Comparison of ENCODE assay signal across 8 cellular contexts in the genomic region with DNA sequence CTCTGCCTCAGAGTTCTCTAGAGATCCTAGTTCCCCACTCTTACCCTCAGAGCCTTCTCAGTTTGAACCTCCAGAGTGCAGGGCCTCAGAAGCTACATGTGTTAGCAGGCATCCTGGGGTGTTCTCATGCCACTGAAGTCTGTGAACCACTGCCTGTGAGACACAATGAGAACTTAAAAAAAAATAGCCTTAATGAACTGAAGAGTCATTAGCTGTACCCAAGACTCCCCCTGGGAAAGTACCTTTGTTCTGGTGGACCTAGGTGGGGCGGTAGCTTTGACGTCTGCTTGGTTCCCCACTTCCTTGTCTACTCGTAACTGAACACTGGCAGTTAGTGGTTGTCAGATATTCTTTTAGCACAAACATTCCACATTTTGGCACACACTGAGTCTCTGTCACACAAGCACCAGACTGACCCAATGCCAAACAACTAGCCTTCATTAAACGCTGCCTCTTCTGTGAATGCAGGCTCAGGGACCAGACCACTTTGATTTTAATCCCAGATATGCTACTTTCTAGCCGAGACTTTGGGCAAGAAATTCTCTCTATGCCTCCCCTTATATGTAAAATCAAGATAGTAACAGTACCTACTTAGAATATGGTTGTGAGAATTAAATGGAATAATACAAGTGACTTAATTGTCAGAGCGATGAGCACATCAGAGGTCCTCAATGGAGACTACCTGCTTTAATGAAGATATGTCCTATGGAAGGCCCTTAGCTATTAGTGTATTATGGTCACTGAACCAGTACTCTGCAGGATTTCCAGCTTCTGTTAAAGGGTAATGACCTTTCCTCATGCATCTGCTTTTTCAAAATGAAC.
DNase-seq lines count a peak whose midpoint lies in the region; ATAC-seq and TF ChIP-seq lines count a peak whose summit lies in the region.

No MANE protein-coding gene starts in this region.

- H3K27me3 ChIP-seq in mucosa of rectum (ENCODE audit: control insufficient read depth in 2 of 2, insufficient read depth in 2 of 2, low read length in 2 of 2) (no peaks in the 10 kb centered on the region), H7 (ENCODE audit: control insufficient read depth, insufficient read depth, low read length) (no peaks in the 10 kb centered on the region), PC-9 (ENCODE audit: insufficient read depth, low read depth) (no peaks in the 10 kb centered on the region)

- peak overlapping the region; percentile 44 to 56 for H3K27ac ChIP-seq in mucosa of rectum (ENCODE audit: low read depth in 2 of 2, low read length in 2 of 2)
- no peak overlapping the region for H3K27ac ChIP-seq in PC-9

- H3K9ac ChIP-seq in mucosa of rectum (ENCODE audit: low read depth in 1 of 2, low read length in 2 of 2), result no peak overlapping the region

- no peaks in the 10 kb centered on the region for H3K79me2 ChIP-seq in PC-9 (ENCODE audit: low read depth)

- no peaks in the 10 kb centered on the region for H3K9me2 ChIP-seq in PC-9 (ENCODE audit: insufficient read depth)

- BruUV-seq in PC-9 (replicated peaks; lab: Mats Ljungman, UMichigan), result no TSS peak

- ATAC-seq in GM18861 (IDR thresholded peaks at IDR 0.05; ENCODE audit: unreplicated experiment), result peak; percentile 79
- ATAC-seq in GM21737 (IDR thresholded peaks at IDR 0.05; ENCODE audit: unreplicated experiment), result peak; percentile 84

- H2AFZ ChIP-seq in PC-9, result no peak overlapping the region

- no peaks in the 10 kb centered on the region for H4K20me1 ChIP-seq in PC-9 (ENCODE audit: insufficient read depth)

- POLR2A ChIA-PET in PC-9 (lab: Charles Lee; ENCODE audit: unreplicated experiment), result no interaction called here

- H3K4me2 ChIP-seq in PC-9, result no peak overlapping the region

- H3K9me3 ChIP-seq in mucosa of rectum (ENCODE audit: control insufficient read depth in 2 of 2, low read length in 2 of 2) (no peaks in the 10 kb centered on the region), PC-9 (ENCODE audit: insufficient read depth, low read depth) (no peaks in the 10 kb centered on the region)

- H3F3A ChIP-seq in PC-9 (ENCODE audit: insufficient read depth, low read depth), result no peaks in the 10 kb centered on the region

- no peaks in the 10 kb centered on the region for H3K36me3 ChIP-seq in mucosa of rectum (ENCODE audit: control insufficient read depth in 2 of 2, insufficient read depth in 2 of 2, low read length in 2 of 2)
- no peaks in the 10 kb centered on the region for H3K36me3 ChIP-seq in H7 (replicated peaks; ENCODE audit: control insufficient read depth, insufficient read depth, low read length)
- no peaks in the 10 kb centered on the region for H3K36me3 ChIP-seq in PC-9 (ENCODE audit: low read depth)

- TF ChIP-seq CTCF in PC-9 (conservative IDR thresholded peaks at IDR 0.05), result no peak

- DNase-seq in T-helper 1 cell, result peak in 3 of 5 donors; percentile 1 to 59 (median 25)
- no peak for DNase-seq in HuH-7 (ENCODE audit: low spot score)
- DNase-seq in hippocampal formation (lab: John Stamatoyannopoulos, UW), result no peak
- no peak for DNase-seq in H7
- no peak for DNase-seq in PC-9

- H3K4me3 ChIP-seq in mucosa of rectum (ENCODE audit: low read length in 2 of 2) (no peak overlapping the region), H7 (ENCODE audit: insufficient read depth, low read depth, low read length) (no peak overlapping the region), PC-9 (no peak overlapping the region)

- CTCF ChIA-PET in PC-9 (lab: Charles Lee), result no interaction called here

- intact Hi-C loops in PC-9 (cut with micrococcal nuclease; ENCODE audit: unreplicated experiment), result no loop called here

- peaks cover 8 to 14% of the 10 kb centered on the region in 2 donors for H3K4me1 ChIP-seq in mucosa of rectum (ENCODE audit: control insufficient read depth in 2 of 2, insufficient read depth in 2 of 2, low read length in 2 of 2)
- no peaks in the 10 kb centered on the region for H3K4me1 ChIP-seq in PC-9 (replicated peaks; ENCODE audit: insufficient read depth)

Comparison
In these comparisons a context has a peak if more than half of its experiments do, and no peak if none do; other contexts are left out.
1. DNase-seq: peak in T-helper 1 cell (3 of 5); none in HuH-7 (single experiment), hippocampal formation (0 of 2), H7 (single experiment) and PC-9 (0 of 2).